26 cellular contexts compared by ENCODE assay signal in genomic region chr21:28311776-28312175, GRCh38.
"Had no signal": no experiment of that assay in that cellular context is flagged by ENCODE, and none has a peak within 500 bp of the region (broad histone marks: within the 10 kb centered on the region; RNA-seq: fewer than 3 reads in every experiment).

No MANE protein-coding gene starts in this region.

- H3K36me3 ChIP-seq: ascending aorta, heart right ventricle, right atrium auricular region, suprapubic skin, transverse colon had no signal

- H3K27ac ChIP-seq: ascending aorta, coronary artery, heart right ventricle, parathyroid adenoma, psoas muscle, right atrium auricular region, suprapubic skin, transverse colon had no signal

- H3K9ac ChIP-seq: parathyroid adenoma had no signal

- H3K27me3 ChIP-seq: ascending aorta, heart right ventricle, right atrium auricular region, suprapubic skin, transverse colon had no signal

- H3K9me3 ChIP-seq: psoas muscle, suprapubic skin, transverse colon had no signal

- H3K4me3 ChIP-seq: ascending aorta, coronary artery, heart right ventricle, psoas muscle, right atrium auricular region, suprapubic skin, transverse colon had no signal

- H2AFZ ChIP-seq: parathyroid adenoma had no signal

- H3K4me1 ChIP-seq: ascending aorta, heart right ventricle, parathyroid adenoma, psoas muscle, right atrium auricular region had no signal

- H3K79me2 ChIP-seq: parathyroid adenoma had no signal

- DNase-seq: activated CD4-positive, alpha-beta memory T cell treated with anti-CD3 and anti-CD28 coated beads for 36 hours; activated CD4-positive, alpha-beta T cell treated with anti-CD3 and anti-CD28 coated beads, Interleukin-2, amount 10 ng/mL, durations not matched to agents 24 days and 14 days; activated CD4-positive, CD25-positive, alpha-beta regulatory T cell treated with anti-CD3 and anti-CD28 coated beads, Interleukin-2, amount 50 U/mL, for 72 hours; activated CD8-positive, alpha-beta memory T cell treated with anti-CD3 and anti-CD28 coated beads, Interleukin-2, amount 50 U/mL, for 4 hours; activated effector memory CD4-positive, alpha-beta T cell treated with anti-CD3 and anti-CD28 coated beads, Interleukin-2, amount 50 U/mL, for 16 hours; activated naive CD4-positive, alpha-beta T cell treated with anti-CD3 and anti-CD28 coated beads for 36 hours; activated naive CD8-positive, alpha-beta T cell treated with anti-CD3 and anti-CD28 coated beads, Interleukin-2, amount 10 ng/mL, durations not matched to agents 7 days and 5 days; activated T-cell treated with anti-CD3 and anti-CD28 coated beads, Interleukin-2, amount 50 U/mL, for 1 hour; effector memory CD8-positive, alpha-beta T cell; foreskin melanocyte; heart right ventricle; left cardiac atrium; left ventricle myocardium superior; naive B cell; psoas muscle; stimulated activated CD4-positive, alpha-beta T cell treated with anti-CD3 and anti-CD28 coated beads, Interleukin-15, amount 100 ng/mL, for 24 hours; stimulated activated CD4-positive, alpha-beta T cell treated with anti-CD3 and anti-CD28 coated beads, Interleukin-2, amount 100 ng/mL, for 24 hours; stimulated activated naive CD4-positive, alpha-beta T cell; T-helper 17 cell; T1000; transverse colon had no signal
